In the genomic region with DNA sequence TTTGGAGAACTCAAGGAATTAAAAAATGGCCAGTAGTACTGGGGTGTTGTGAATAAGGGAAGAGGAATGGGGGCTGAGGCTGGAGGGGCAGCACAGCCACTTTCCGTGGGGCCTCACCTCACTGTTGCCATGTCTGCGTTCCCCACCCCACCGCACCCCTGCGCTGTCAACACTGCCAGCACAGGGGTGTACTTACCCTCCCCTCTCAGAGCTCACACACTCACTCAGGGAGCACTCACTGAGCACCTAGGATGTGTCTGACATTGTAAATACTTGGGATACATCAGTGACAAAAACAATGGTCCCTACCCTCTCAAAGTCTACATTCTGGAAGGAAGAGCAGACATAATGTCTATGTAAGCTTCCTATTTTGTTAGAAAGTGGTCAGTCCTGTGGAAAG, we compare ENCODE assay signal across 2 cellular contexts.
A peak's percentile ranks its signal among the peaks of the same experiment; 100 is the strongest.
TF ChIP-seq lines count a peak whose summit lies in the region.

No MANE protein-coding gene starts in this region.

TF ChIP-seq in K562, 482 proteins besides CTCF, POLR2A, EP300 and RAD21:
- TF ChIP-seq ZNF263 (CRISPR knock-in tag; IDR thresholded peaks at IDR 0.05; ENCODE audit: borderline replicate concordance) (peak; percentile 68; the same call in 1 of the 2 replicates), SOX6 (IDR thresholded peaks at IDR 0.05) (no peak)

TF ChIP-seq in GM23338, 12 proteins besides CTCF, POLR2A, EP300 and RAD21:
- TF ChIP-seq CREB1 (CRISPR knock-in tag; IDR thresholded peaks at IDR 0.05; ENCODE audit: low read depth) (no peak), ZNF331 (CRISPR knock-in tag; IDR thresholded peaks at IDR 0.05; ENCODE audit: low read depth) (no peak), EZH2 (IDR thresholded peaks at IDR 0.05; ENCODE audit: low read depth, unreplicated experiment) (no peak), EZH2phosphoT487 (IDR thresholded peaks at IDR 0.05; ENCODE audit: unreplicated experiment) (no peak), POLR2AphosphoS5 (IDR thresholded peaks at IDR 0.05; ENCODE audit: low read depth) (no peak), NANOG (IDR thresholded peaks at IDR 0.05; ENCODE audit: borderline replicate concordance) (no peak), STAT1 (IDR thresholded peaks at IDR 0.05; ENCODE audit: unreplicated experiment) (no peak), ZNF114 (CRISPR knock-in tag; IDR thresholded peaks at IDR 0.05) (no peak), JUNB (IDR thresholded peaks at IDR 0.05; ENCODE audit: unreplicated experiment) (no peak)
- TF ChIP-seq, protein P1, sequence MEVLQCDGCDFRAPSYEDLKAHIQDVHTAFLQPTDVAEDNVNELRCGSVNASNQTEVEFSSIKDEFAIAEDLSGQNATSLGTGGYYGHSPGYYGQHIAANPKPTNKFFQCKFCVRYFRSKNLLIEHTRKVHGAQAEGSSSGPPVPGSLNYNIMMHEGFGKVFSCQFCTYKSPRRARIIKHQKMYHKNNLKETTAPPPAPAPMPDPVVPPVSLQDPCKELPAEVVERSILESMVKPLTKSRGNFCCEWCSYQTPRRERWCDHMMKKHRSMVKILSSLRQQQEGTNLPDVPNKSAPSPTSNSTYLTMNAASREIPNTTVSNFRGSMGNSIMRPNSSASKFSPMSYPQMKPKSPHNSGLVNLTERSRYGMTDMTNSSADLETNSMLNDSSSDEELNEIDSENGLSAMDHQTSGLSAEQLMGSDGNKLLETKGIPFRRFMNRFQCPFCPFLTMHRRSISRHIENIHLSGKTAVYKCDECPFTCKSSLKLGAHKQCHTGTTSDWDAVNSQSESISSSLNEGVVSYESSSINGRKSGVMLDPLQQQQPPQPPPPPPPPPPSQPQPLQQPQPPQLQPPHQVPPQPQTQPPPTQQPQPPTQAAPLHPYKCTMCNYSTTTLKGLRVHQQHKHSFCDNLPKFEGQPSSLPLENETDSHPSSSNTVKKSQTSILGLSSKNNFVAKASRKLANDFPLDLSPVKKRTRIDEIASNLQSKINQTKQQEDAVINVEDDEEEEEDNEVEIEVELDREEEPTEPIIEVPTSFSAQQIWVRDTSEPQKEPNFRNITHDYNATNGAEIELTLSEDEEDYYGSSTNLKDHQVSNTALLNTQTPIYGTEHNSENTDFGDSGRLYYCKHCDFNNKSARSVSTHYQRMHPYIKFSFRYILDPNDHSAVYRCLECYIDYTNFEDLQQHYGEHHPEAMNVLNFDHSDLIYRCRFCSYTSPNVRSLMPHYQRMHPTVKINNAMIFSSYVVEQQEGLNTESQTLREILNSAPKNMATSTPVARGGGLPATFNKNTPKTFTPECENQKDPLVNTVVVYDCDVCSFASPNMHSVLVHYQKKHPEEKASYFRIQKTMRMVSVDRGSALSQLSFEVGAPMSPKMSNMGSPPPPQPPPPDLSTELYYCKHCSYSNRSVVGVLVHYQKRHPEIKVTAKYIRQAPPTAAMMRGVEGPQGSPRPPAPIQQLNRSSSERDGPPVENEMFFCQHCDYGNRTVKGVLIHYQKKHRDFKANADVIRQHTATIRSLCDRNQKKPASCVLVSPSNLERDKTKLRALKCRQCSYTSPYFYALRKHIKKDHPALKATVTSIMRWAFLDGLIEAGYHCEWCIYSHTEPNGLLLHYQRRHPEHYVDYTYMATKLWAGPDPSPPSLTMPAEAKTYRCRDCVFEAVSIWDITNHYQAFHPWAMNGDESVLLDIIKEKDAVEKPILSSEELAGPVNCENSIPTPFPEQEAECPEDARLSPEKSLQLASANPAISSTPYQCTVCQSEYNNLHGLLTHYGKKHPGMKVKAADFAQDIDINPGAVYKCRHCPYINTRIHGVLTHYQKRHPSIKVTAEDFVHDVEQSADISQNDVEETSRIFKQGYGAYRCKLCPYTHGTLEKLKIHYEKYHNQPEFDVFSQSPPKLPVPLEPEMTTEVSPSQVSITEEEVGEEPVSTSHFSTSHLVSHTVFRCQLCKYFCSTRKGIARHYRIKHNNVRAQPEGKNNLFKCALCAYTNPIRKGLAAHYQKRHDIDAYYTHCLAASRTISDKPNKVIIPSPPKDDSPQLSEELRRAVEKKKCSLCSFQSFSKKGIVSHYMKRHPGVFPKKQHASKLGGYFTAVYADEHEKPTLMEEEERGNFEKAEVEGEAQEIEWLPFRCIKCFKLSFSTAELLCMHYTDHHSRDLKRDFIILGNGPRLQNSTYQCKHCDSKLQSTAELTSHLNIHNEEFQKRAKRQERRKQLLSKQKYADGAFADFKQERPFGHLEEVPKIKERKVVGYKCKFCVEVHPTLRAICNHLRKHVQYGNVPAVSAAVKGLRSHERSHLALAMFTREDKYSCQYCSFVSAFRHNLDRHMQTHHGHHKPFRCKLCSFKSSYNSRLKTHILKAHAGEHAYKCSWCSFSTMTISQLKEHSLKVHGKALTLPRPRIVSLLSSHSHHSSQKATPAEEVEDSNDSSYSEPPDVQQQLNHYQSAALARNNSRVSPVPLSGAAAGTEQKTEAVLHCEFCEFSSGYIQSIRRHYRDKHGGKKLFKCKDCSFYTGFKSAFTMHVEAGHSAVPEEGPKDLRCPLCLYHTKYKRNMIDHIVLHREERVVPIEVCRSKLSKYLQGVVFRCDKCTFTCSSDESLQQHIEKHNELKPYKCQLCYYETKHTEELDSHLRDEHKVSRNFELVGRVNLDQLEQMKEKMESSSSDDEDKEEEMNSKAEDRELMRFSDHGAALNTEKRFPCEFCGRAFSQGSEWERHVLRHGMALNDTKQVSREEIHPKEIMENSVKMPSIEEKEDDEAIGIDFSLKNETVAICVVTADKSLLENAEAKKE (CRISPR knock-in tag; IDR thresholded peaks at IDR 0.05): no peak
- TF ChIP-seq, protein P2, sequence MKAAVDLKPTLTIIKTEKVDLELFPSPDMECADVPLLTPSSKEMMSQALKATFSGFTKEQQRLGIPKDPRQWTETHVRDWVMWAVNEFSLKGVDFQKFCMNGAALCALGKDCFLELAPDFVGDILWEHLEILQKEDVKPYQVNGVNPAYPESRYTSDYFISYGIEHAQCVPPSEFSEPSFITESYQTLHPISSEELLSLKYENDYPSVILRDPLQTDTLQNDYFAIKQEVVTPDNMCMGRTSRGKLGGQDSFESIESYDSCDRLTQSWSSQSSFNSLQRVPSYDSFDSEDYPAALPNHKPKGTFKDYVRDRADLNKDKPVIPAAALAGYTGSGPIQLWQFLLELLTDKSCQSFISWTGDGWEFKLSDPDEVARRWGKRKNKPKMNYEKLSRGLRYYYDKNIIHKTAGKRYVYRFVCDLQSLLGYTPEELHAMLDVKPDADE (IDR thresholded peaks at IDR 0.05): no peak
- TF ChIP-seq, protein P3, sequence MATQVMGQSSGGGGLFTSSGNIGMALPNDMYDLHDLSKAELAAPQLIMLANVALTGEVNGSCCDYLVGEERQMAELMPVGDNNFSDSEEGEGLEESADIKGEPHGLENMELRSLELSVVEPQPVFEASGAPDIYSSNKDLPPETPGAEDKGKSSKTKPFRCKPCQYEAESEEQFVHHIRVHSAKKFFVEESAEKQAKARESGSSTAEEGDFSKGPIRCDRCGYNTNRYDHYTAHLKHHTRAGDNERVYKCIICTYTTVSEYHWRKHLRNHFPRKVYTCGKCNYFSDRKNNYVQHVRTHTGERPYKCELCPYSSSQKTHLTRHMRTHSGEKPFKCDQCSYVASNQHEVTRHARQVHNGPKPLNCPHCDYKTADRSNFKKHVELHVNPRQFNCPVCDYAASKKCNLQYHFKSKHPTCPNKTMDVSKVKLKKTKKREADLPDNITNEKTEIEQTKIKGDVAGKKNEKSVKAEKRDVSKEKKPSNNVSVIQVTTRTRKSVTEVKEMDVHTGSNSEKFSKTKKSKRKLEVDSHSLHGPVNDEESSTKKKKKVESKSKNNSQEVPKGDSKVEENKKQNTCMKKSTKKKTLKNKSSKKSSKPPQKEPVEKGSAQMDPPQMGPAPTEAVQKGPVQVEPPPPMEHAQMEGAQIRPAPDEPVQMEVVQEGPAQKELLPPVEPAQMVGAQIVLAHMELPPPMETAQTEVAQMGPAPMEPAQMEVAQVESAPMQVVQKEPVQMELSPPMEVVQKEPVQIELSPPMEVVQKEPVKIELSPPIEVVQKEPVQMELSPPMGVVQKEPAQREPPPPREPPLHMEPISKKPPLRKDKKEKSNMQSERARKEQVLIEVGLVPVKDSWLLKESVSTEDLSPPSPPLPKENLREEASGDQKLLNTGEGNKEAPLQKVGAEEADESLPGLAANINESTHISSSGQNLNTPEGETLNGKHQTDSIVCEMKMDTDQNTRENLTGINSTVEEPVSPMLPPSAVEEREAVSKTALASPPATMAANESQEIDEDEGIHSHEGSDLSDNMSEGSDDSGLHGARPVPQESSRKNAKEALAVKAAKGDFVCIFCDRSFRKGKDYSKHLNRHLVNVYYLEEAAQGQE (IDR thresholded peaks at IDR 0.05; ENCODE audit: unreplicated experiment): no peak
